In the genomic region with DNA sequence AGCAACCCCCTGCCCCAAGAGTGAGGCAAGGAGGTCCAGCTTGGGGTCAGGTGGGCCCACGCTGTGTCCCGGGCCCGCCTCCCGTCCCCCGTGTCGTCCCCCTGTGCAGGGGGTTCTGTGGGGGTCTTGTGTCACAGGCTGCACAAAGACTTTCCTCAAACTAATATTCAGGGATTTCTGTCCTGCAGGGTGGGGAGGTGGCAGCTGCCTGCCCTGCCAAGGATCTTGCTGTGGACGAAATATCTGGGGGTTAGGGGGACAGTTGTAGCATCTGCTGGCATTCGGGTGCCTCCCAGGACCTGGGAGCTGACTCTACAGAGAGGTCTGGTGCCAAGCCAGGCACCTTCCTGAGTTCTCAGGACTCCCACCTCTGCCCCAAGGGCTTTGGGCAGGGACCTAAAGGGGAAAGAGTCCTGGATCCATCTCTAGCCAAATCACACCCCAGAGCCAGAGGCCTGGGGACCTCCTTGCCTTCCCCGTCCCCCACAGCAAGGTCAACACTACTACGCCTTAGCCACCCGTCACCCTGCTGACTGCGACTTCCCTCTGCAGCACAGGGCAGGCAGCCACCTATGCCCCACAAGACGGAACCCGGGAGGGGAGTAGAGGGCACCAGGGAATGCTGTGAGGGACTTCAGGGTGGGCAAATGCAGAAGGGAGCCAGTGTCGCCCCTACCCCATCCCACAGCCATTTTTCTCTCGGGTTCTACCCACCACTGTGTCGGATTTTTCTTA, we compare ENCODE assay signal across 13 cellular contexts. TPM values are rescaled to one million over a fixed set of nuclear protein-coding genes. Genes with fewer than 3 reads are reported as not detected.
A peak's percentile ranks its signal among the peaks of the same experiment; 100 is the strongest.
DNase-seq lines count a peak whose midpoint lies in the region; ATAC-seq and TF ChIP-seq lines count a peak whose summit lies in the region.
"Had no signal": no experiment of that assay in that cellular context is flagged by ENCODE, and none has a peak within 500 bp of the region (broad histone marks: within the 10 kb centered on the region; RNA-seq: fewer than 3 reads in every experiment).

No MANE protein-coding gene starts in this region.

- peaks cover 0 to 22% (median 0%) of the 10 kb centered on the region in 4 donors for H3K4me1 Mint-ChIP-seq in CD4-positive, CD25-positive, alpha-beta regulatory T cell
- H3K4me1 Mint-ChIP-seq in IgD-negative memory B cell = peaks cover 0 to 2% (median 2%) of the 10 kb centered on the region in 3 donors
- no peaks in the 10 kb centered on the region for H3K4me1 Mint-ChIP-seq in chondrocyte (ENCODE audit: low read depth)

- H3K36me3 ChIP-seq in CD4-positive, CD25-positive, alpha-beta regulatory T cell (ENCODE audit: control insufficient read depth, insufficient read depth, low read length) = no peaks in the 10 kb centered on the region
- H3K36me3 ChIP-seq in neural cell (ENCODE audit: insufficient read depth, low read length) = no peaks in the 10 kb centered on the region
- H3K36me3 ChIP-seq: gastroesophageal sphincter had no signal

- peak overlapping the region; percentile 58 to 90 (median 85) for H3K4me3 Mint-ChIP-seq in CD4-positive, CD25-positive, alpha-beta regulatory T cell
- H3K4me3 Mint-ChIP-seq in IgD-negative memory B cell (peak overlapping the region; percentile 31 to 88 (median 82)), chondrocyte (ENCODE audit: unreplicated experiment) (no peak overlapping the region)

- H3K4me2 ChIP-seq in neural cell (ENCODE audit: low read length) = no peak overlapping the region

- H4K20me1 ChIP-seq in neural cell (ENCODE audit: insufficient read depth) = no peaks in the 10 kb centered on the region

- ATAC-seq in CD4-positive, CD25-positive, alpha-beta regulatory T cell (ENCODE audit: low read depth in 2 of 2) = no peak
- ATAC-seq in HG02759 (IDR thresholded peaks at IDR 0.05; ENCODE audit: unreplicated experiment) = no peak

- H3F3A ChIP-seq in neural cell (ENCODE audit: insufficient read depth, low read length, poor library complexity, severe bottlenecking) = no peaks in the 10 kb centered on the region

- no peaks in the 10 kb centered on the region for H3K9me2 ChIP-seq in neural cell (ENCODE audit: insufficient read depth, low read length)

- DNase-seq in CD4-positive, CD25-positive, alpha-beta regulatory T cell = no peak
- DNase-seq in chondrocyte (ENCODE audit: low spot score) (peak; percentile 85), globus pallidus (ENCODE audit: low spot score) (no peak), cerebellar nuclear complex (lab: John Stamatoyannopoulos, UW) (no peak)
- DNase-seq: NCI-H2171, SHP77 treated with DMSO at 0.1 percent for 48 hours had no signal

- H3K79me2 ChIP-seq in neural cell (replicated peaks; ENCODE audit: insufficient read depth, low read length) = no peaks in the 10 kb centered on the region

- no peak for TF ChIP-seq RAD21 in neural cell (conservative IDR thresholded peaks at IDR 0.05)

- peaks cover 13% of the 10 kb centered on the region for H3K4me1 ChIP-seq in CD4-positive, CD25-positive, alpha-beta regulatory T cell (ENCODE audit: control insufficient read depth, insufficient read depth, low read length, poor library complexity, severe bottlenecking)
- H3K4me1 ChIP-seq: psoas muscle had no signal

- peaks cover 27% of the 10 kb centered on the region for H3K27me3 Mint-ChIP-seq in CD4-positive, CD25-positive, alpha-beta regulatory T cell
- H3K27me3 Mint-ChIP-seq in IgD-negative memory B cell (peaks cover 19% of the 10 kb centered on the region), chondrocyte (ENCODE audit: low read depth) (peaks cover 37% of the 10 kb centered on the region)

- H3K9me3 Mint-ChIP-seq in CD4-positive, CD25-positive, alpha-beta regulatory T cell = peaks cover 0 to 2% (median 0%) of the 10 kb centered on the region in 7 donors
- no peaks in the 10 kb centered on the region for H3K9me3 Mint-ChIP-seq in IgD-negative memory B cell
- no peaks in the 10 kb centered on the region for H3K9me3 Mint-ChIP-seq in chondrocyte (ENCODE audit: low read depth)
- H3K9me3 Mint-ChIP-seq: activated naive CD4-positive, alpha-beta T cell treated with anti-CD3 and anti-CD28 coated beads, Interleukin-2, amount 50 U/mL, for 72 hours had no signal

- TF ChIP-seq CTCF in chondrocyte (IDR thresholded peaks at IDR 0.05) = peak; percentile 51
- TF ChIP-seq CTCF in neural cell (IDR thresholded peaks at IDR 0.05; ENCODE audit: poor library complexity, severe bottlenecking) = peak; percentile 8

- H3K27ac Mint-ChIP-seq in CD4-positive, CD25-positive, alpha-beta regulatory T cell = no peak overlapping the region
- H3K27ac Mint-ChIP-seq in IgD-negative memory B cell (no peak overlapping the region), chondrocyte (ENCODE audit: unreplicated experiment) (no peak overlapping the region)

- TF ChIP-seq EP300 in neural cell (conservative IDR thresholded peaks at IDR 0.05; ENCODE audit: poor library complexity, severe bottlenecking) = no peak

- no peaks in the 10 kb centered on the region for H3K36me3 Mint-ChIP-seq in CD4-positive, CD25-positive, alpha-beta regulatory T cell
- no peaks in the 10 kb centered on the region for H3K36me3 Mint-ChIP-seq in IgD-negative memory B cell
- no peaks in the 10 kb centered on the region for H3K36me3 Mint-ChIP-seq in chondrocyte (ENCODE audit: low read depth)
- H3K36me3 Mint-ChIP-seq: activated naive CD4-positive, alpha-beta T cell treated with anti-CD3 and anti-CD28 coated beads, Interleukin-2, amount 50 U/mL, for 72 hours had no signal

- H3K27ac ChIP-seq in CD4-positive, CD25-positive, alpha-beta regulatory T cell (ENCODE audit: insufficient read depth, low read length, poor library complexity, severe bottlenecking) = no peak overlapping the region
- no peak overlapping the region for H3K27ac ChIP-seq in neural cell (ENCODE audit: low read length)
- H3K27ac ChIP-seq: gastroesophageal sphincter, psoas muscle had no signal

- H3K9ac ChIP-seq in neural cell (ENCODE audit: low read length) = no peak overlapping the region

- no peak overlapping the region for H3K4me3 ChIP-seq in CD4-positive, CD25-positive, alpha-beta regulatory T cell (ENCODE audit: low read depth, low read length)
- H3K4me3 ChIP-seq in neural cell (ENCODE audit: low read length) = no peak overlapping the region

- peaks cover 3% of the 10 kb centered on the region for H3K27me3 ChIP-seq in CD4-positive, CD25-positive, alpha-beta regulatory T cell (ENCODE audit: control insufficient read depth, insufficient read depth, low read length)
- H3K27me3 ChIP-seq in neural cell (ENCODE audit: insufficient read depth, low read depth, low read length) = no peaks in the 10 kb centered on the region

- no peaks in the 10 kb centered on the region for H3K9me3 ChIP-seq in CD4-positive, CD25-positive, alpha-beta regulatory T cell (ENCODE audit: control insufficient read depth in 2 of 2, low read length in 2 of 2)
- no peaks in the 10 kb centered on the region for H3K9me3 ChIP-seq in neural cell (ENCODE audit: low read length)
- H3K9me3 ChIP-seq: gastroesophageal sphincter, psoas muscle had no signal

- no peak overlapping the region for H2AFZ ChIP-seq in neural cell (ENCODE audit: low read depth, low read length)

TF ChIP-seq in neural cell, 6 proteins besides CTCF, POLR2A, EP300 and RAD21:
- TF ChIP-seq EZH2 (IDR thresholded peaks at IDR 0.05; ENCODE audit: borderline replicate concordance, insufficient read depth, low read length, poor library complexity, severe bottlenecking) = no peak
- TF ChIP-seq POLR2AphosphoS5 (IDR thresholded peaks at IDR 0.05) = no peak
- TF ChIP-seq TAF1 (IDR thresholded peaks at IDR 0.05; ENCODE audit: low read depth) = no peak
- TF ChIP-seq SMC3 (conservative IDR thresholded peaks at IDR 0.05; ENCODE audit: poor library complexity) = no peak
- TF ChIP-seq, protein P1, sequence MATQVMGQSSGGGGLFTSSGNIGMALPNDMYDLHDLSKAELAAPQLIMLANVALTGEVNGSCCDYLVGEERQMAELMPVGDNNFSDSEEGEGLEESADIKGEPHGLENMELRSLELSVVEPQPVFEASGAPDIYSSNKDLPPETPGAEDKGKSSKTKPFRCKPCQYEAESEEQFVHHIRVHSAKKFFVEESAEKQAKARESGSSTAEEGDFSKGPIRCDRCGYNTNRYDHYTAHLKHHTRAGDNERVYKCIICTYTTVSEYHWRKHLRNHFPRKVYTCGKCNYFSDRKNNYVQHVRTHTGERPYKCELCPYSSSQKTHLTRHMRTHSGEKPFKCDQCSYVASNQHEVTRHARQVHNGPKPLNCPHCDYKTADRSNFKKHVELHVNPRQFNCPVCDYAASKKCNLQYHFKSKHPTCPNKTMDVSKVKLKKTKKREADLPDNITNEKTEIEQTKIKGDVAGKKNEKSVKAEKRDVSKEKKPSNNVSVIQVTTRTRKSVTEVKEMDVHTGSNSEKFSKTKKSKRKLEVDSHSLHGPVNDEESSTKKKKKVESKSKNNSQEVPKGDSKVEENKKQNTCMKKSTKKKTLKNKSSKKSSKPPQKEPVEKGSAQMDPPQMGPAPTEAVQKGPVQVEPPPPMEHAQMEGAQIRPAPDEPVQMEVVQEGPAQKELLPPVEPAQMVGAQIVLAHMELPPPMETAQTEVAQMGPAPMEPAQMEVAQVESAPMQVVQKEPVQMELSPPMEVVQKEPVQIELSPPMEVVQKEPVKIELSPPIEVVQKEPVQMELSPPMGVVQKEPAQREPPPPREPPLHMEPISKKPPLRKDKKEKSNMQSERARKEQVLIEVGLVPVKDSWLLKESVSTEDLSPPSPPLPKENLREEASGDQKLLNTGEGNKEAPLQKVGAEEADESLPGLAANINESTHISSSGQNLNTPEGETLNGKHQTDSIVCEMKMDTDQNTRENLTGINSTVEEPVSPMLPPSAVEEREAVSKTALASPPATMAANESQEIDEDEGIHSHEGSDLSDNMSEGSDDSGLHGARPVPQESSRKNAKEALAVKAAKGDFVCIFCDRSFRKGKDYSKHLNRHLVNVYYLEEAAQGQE (IDR thresholded peaks at IDR 0.05; ENCODE audit: borderline replicate concordance) = no peak
- no peak for TF ChIP-seq MXI1 (conservative IDR thresholded peaks at IDR 0.05; ENCODE audit: poor library complexity, severe bottlenecking)

RNA-seq across cellular contexts. Expression of a gene that starts 59.3 kb away (rescaled TPM):
- total RNA-seq in CD4-positive, CD25-positive, alpha-beta regulatory T cell = not detected
- polyA plus RNA-seq in CD4-positive, CD25-positive, alpha-beta regulatory T cell = under 1 TPM; 0.06 to 0.55 (median 0.25) TPM
- polyA plus RNA-seq in IgD-negative memory B cell (0.19 TPM), neural cell (1.4 and 1.8 TPM in 2 replicates)
- 0.19 to 0.36 TPM (median 0.20 TPM) in 3 replicates for total RNA-seq in chondrocyte
- 1.9 and 2.4 TPM in 2 replicates for polyA minus RNA-seq in neural cell
- total RNA-seq: activated naive CD4-positive, alpha-beta T cell treated with anti-CD3 and anti-CD28 coated beads, Interleukin-2, amount 50 U/mL, for 72 hours; endothelial cell of umbilical vein had no signal
- polyA plus RNA-seq: endothelial cell of umbilical vein had no signal
